30 cellular contexts compared by ENCODE assay signal in the genomic region with DNA sequence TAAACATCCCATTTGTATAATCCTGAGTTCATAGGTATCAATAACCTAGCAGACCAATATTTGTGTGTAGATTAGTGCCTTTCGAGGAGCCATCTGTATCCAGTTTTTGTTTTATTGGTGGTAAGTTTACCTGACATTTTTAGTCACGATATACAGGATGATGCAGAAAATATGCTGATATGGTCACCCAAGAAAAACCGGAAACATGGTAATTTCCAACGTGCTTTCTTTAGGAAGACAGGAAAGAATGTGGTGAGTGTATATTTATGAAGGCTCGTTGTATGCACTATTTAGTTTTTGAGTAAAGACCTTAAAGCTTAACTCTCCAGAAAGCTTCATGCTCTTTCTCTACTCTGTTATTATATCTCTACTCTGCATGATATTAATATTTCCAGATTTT.
"Had no signal": no experiment of that assay in that cellular context is flagged by ENCODE, and none has a peak within 500 bp of the region (broad histone marks: within the 10 kb centered on the region; RNA-seq: fewer than 3 reads in every experiment).

No MANE protein-coding gene starts in this region.

- H3K9ac ChIP-seq: neural progenitor cell, parathyroid adenoma had no signal

- H3K27ac Mint-ChIP-seq: natural killer cell; nephron; neural progenitor cell; stimulated activated memory B cell treated with anti-CD40 and anti-IgM and Interleukin-4, amounts not matched to agents 10 μg/mL and 1 μg/mL and 100 μg/mL, for 72 hours; stimulated activated naive CD8-positive, alpha-beta T cell treated with anti-CD3 and anti-CD28 coated beads, Interleukin-15, amount 100 ng/mL, for 72 hours had no signal

- H3K4me3 ChIP-seq: neural progenitor cell, ovary, psoas muscle, right lobe of liver, sigmoid colon, spleen, suprapubic skin, testis, tibial artery, transverse colon, upper lobe of right lung, uterus had no signal

- H3K27ac ChIP-seq: neural progenitor cell, ovary, parathyroid adenoma, psoas muscle, right lobe of liver, sigmoid colon, suprapubic skin, testis, tibial artery, transverse colon, upper lobe of right lung, uterus had no signal

- H3K9me3 ChIP-seq: ovary, psoas muscle, right lobe of liver, sigmoid colon, spleen, suprapubic skin, testis, tibial artery, transverse colon, upper lobe of right lung, uterus had no signal

- H3K4me3 Mint-ChIP-seq: natural killer cell; nephron; neural progenitor cell; stimulated activated memory B cell treated with anti-CD40 and anti-IgM and Interleukin-4, amounts not matched to agents 10 μg/mL and 1 μg/mL and 100 μg/mL, for 72 hours; stimulated activated naive CD8-positive, alpha-beta T cell treated with anti-CD3 and anti-CD28 coated beads, Interleukin-15, amount 100 ng/mL, for 72 hours; type B pancreatic cell had no signal

- DNase-seq: natural killer cell; occipital lobe; ovary; posterior cingulate gyrus; psoas muscle; right cardiac atrium; right lobe of liver; sigmoid colon; small intestine; spleen; stimulated activated CD4-positive, alpha-beta T cell treated with anti-CD3 and anti-CD28 coated beads, Interleukin-12 subunit alpha, Interleukin-12 subunit beta, amount 100 ng/mL, for 4 hours; stimulated activated CD4-positive, alpha-beta T cell treated with anti-CD3 and anti-CD28 coated beads, Interleukin-1b, Interleukin-23, amount 100 ng/mL, for 48 hours; stimulated activated CD4-positive, alpha-beta T cell treated with anti-CD3 and anti-CD28 coated beads, Interleukin-4, amount 100 ng/mL, for 1 hour; stimulated activated CD4-positive, alpha-beta T cell treated with anti-CD3 and anti-CD28 coated beads, Interleukin-4, amount 100 ng/mL, for 4 hours; stimulated activated CD8-positive, alpha-beta memory T cell treated with anti-CD3 and anti-CD28 coated beads, Interleukin-4, amount 100 ng/mL, for 48 hours; stimulated activated naive CD4-positive, alpha-beta T cell; stimulated activated naive CD8-positive, alpha-beta T cell treated with anti-CD3 and anti-CD28 coated beads, Interleukin-15, amount 100 ng/mL, for 72 hours; stimulated activated naive CD8-positive, alpha-beta T cell treated with anti-CD3 and anti-CD28 coated beads, Interleukin-15, Interleukin-2, amounts not matched to agents 100 U/mL and 50 U/mL, for 24 hours; substantia nigra; testis; tibial artery; transverse colon; upper lobe of right lung; uterus had no signal

- H3K9me3 Mint-ChIP-seq: natural killer cell; nephron; neural progenitor cell; stimulated activated memory B cell treated with anti-CD40 and anti-IgM and Interleukin-4, amounts not matched to agents 10 μg/mL and 1 μg/mL and 100 μg/mL, for 72 hours; stimulated activated naive CD8-positive, alpha-beta T cell treated with anti-CD3 and anti-CD28 coated beads, Interleukin-15, amount 100 ng/mL, for 72 hours; type B pancreatic cell had no signal

- FAIRE-seq: small intestine had no signal

- H3K4me1 Mint-ChIP-seq: natural killer cell; nephron; neural progenitor cell; stimulated activated naive CD8-positive, alpha-beta T cell treated with anti-CD3 and anti-CD28 coated beads, Interleukin-15, amount 100 ng/mL, for 72 hours had no signal

- ATAC-seq: natural killer cell; psoas muscle; right cardiac atrium; right lobe of liver; stimulated activated memory B cell treated with anti-CD40 and anti-IgM and Interleukin-4, amounts not matched to agents 10 μg/mL and 1 μg/mL and 100 μg/mL, for 72 hours; stimulated activated naive CD8-positive, alpha-beta T cell treated with anti-CD3 and anti-CD28 coated beads, Interleukin-15, amount 100 ng/mL, for 72 hours; stimulated activated naive CD8-positive, alpha-beta T cell treated with anti-CD3 and anti-CD28 coated beads, Interleukin-15, Interleukin-2, amounts not matched to agents 100 U/mL and 50 U/mL, for 24 hours; upper lobe of right lung had no signal

- H3K27me3 Mint-ChIP-seq: type B pancreatic cell had no signal

- H3K36me3 ChIP-seq: neural progenitor cell, ovary, right lobe of liver, sigmoid colon, spleen, suprapubic skin, tibial artery, transverse colon, upper lobe of right lung, uterus had no signal

- H3K4me1 ChIP-seq: neural progenitor cell, parathyroid adenoma, psoas muscle, suprapubic skin, testis, transverse colon, uterus had no signal

- H3K4me2 ChIP-seq: neural progenitor cell had no signal

- H3K27me3 ChIP-seq: neural progenitor cell, ovary, right lobe of liver, sigmoid colon, suprapubic skin, testis, tibial artery, transverse colon, upper lobe of right lung, uterus had no signal

- H3K79me2 ChIP-seq: parathyroid adenoma had no signal

- H3K36me3 Mint-ChIP-seq: natural killer cell; neural progenitor cell; stimulated activated memory B cell treated with anti-CD40 and anti-IgM and Interleukin-4, amounts not matched to agents 10 μg/mL and 1 μg/mL and 100 μg/mL, for 72 hours; type B pancreatic cell had no signal

- H2AFZ ChIP-seq: neural progenitor cell, parathyroid adenoma had no signal
